ENCODE assay signal across 18 cellular contexts in genomic region chr7:120110169-120110568, GRCh38.
"Had no signal": no experiment of that assay in that cellular context is flagged by ENCODE, and none has a peak within 500 bp of the region (broad histone marks: within the 10 kb centered on the region; RNA-seq: fewer than 3 reads in every experiment).

No MANE protein-coding gene starts in this region.

- H3K4me1 Mint-ChIP-seq: activated naive CD4-positive, alpha-beta T cell treated with anti-CD3 and anti-CD28 coated beads, Interleukin-2, amount 50 U/mL, for 24 hours; activated T-helper 17 cell treated with anti-CD3 and anti-CD28 coated beads, Interleukin-2, amount 50 U/mL, for 72 hours; brain; stimulated activated naive B cell treated with anti-CD40 and anti-IgM and Interleukin-4, amounts not matched to agents 10 μg/mL and 1 μg/mL and 100 μg/mL, for 72 hours; T-helper 17 cell had no signal

- H3K4me3 ChIP-seq: left ventricle myocardium inferior, psoas muscle, right lobe of liver, spleen, transverse colon had no signal

- H3K4me3 Mint-ChIP-seq: activated naive CD4-positive, alpha-beta T cell treated with anti-CD3 and anti-CD28 coated beads, Interleukin-2, amount 50 U/mL, for 24 hours; activated T-helper 17 cell treated with anti-CD3 and anti-CD28 coated beads, Interleukin-2, amount 50 U/mL, for 72 hours; brain; stimulated activated naive B cell treated with anti-CD40 and anti-IgM and Interleukin-4, amounts not matched to agents 10 μg/mL and 1 μg/mL and 100 μg/mL, for 72 hours; T-helper 17 cell had no signal

- H3K36me3 ChIP-seq: left ventricle myocardium inferior, right lobe of liver, spleen, transverse colon had no signal

- H3K27ac ChIP-seq: left ventricle myocardium inferior, psoas muscle, right lobe of liver, spleen, transverse colon had no signal

- H3K27me3 ChIP-seq: right lobe of liver, spleen, transverse colon had no signal

- DNase-seq: activated CD4-positive, alpha-beta T cell treated with anti-CD3 and anti-CD28 coated beads, Interleukin-2, amount 50 U/mL, for 1 hour; activated CD4-positive, CD25-positive, alpha-beta regulatory T cell; activated T-cell treated with anti-CD3 and anti-CD28 coated beads for 4 hours; amygdala; cerebellar nuclear complex; left ventricle myocardium inferior; mesenchymal stem cell; psoas muscle; right lobe of liver; spleen; stimulated activated CD4-positive, alpha-beta T cell treated with anti-CD3 and anti-CD28 coated beads, Interleukin-1b, Interleukin-23, amount 100 ng/mL, for 48 hours; stimulated activated naive B cell treated with anti-CD40 and anti-IgM and Interleukin-4, amounts not matched to agents 10 μg/mL and 1 μg/mL and 100 μg/mL, for 72 hours; T-helper 17 cell; transverse colon had no signal

- H3K4me1 ChIP-seq: left ventricle myocardium inferior, psoas muscle, right lobe of liver, spleen, transverse colon had no signal

- H3K27me3 Mint-ChIP-seq: activated naive CD4-positive, alpha-beta T cell treated with anti-CD3 and anti-CD28 coated beads, Interleukin-2, amount 50 U/mL, for 24 hours; activated T-helper 17 cell treated with anti-CD3 and anti-CD28 coated beads, Interleukin-2, amount 50 U/mL, for 72 hours; stimulated activated naive B cell treated with anti-CD40 and anti-IgM and Interleukin-4, amounts not matched to agents 10 μg/mL and 1 μg/mL and 100 μg/mL, for 72 hours; T-helper 17 cell had no signal

- ATAC-seq: activated T-helper 17 cell treated with anti-CD3 and anti-CD28 coated beads, Interleukin-2, amount 50 U/mL, for 72 hours; esophagus mucosa; psoas muscle; right lobe of liver; stimulated activated naive B cell treated with anti-CD40 and anti-IgM and Interleukin-4, amounts not matched to agents 10 μg/mL and 1 μg/mL and 100 μg/mL, for 72 hours; T-helper 17 cell had no signal

- H3K27ac Mint-ChIP-seq: activated naive CD4-positive, alpha-beta T cell treated with anti-CD3 and anti-CD28 coated beads, Interleukin-2, amount 50 U/mL, for 24 hours; activated T-helper 17 cell treated with anti-CD3 and anti-CD28 coated beads, Interleukin-2, amount 50 U/mL, for 72 hours; brain; stimulated activated naive B cell treated with anti-CD40 and anti-IgM and Interleukin-4, amounts not matched to agents 10 μg/mL and 1 μg/mL and 100 μg/mL, for 72 hours; T-helper 17 cell had no signal

- H3K36me3 Mint-ChIP-seq: activated naive CD4-positive, alpha-beta T cell treated with anti-CD3 and anti-CD28 coated beads, Interleukin-2, amount 50 U/mL, for 24 hours; brain; stimulated activated naive B cell treated with anti-CD40 and anti-IgM and Interleukin-4, amounts not matched to agents 10 μg/mL and 1 μg/mL and 100 μg/mL, for 72 hours had no signal

- H3K9me3 ChIP-seq: psoas muscle, right lobe of liver had no signal
